20 cellular contexts compared by ENCODE assay signal in the genomic region with DNA sequence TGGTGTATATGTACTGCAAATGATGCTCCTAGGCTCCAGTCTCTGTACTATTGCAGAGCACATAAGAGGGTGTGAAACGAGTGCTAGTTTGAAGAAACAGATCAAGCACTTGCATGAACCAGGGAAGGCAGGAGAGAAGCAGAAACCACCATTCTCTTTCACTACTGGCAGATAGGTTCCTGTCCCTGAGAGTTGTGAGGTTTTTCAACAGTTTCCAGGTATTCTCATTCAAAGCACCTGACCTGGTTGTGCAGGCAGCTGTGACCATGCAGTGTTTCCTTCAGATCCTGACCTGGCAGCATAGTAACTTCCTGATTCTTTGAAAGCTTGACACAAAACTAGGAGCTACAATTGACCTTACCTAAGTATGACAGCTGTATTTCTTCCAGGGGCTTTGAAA.
DNase-seq lines count a peak whose midpoint lies in the region; ATAC-seq and TF ChIP-seq lines count a peak whose summit lies in the region.
"Had no signal": no experiment of that assay in that cellular context is flagged by ENCODE, and none has a peak within 500 bp of the region (broad histone marks: within the 10 kb centered on the region; RNA-seq: fewer than 3 reads in every experiment).

No MANE protein-coding gene starts in this region.

- no peak overlapping the region for H3K4me3 Mint-ChIP-seq in WTC11
- H3K4me3 Mint-ChIP-seq: IgD-negative memory B cell; T-helper 1 cell treated with Interleukin-12 subunit alpha and Interleukin-12 subunit beta and Interleukin-4 antibody, amounts not matched to agents 30 μg/mL and 1 μg/mL, for 36 hours had no signal

- no peaks in the 10 kb centered on the region for H3K36me3 ChIP-seq in H7 (replicated peaks; ENCODE audit: control insufficient read depth, insufficient read depth, low read length)

- H3K27ac Mint-ChIP-seq in WTC11: peak overlapping the region; percentile 14; the same call in 1 of the 2 replicates
- H3K27ac Mint-ChIP-seq: IgD-negative memory B cell; T-helper 1 cell treated with Interleukin-12 subunit alpha and Interleukin-12 subunit beta and Interleukin-4 antibody, amounts not matched to agents 30 μg/mL and 1 μg/mL, for 36 hours had no signal

- no peak overlapping the region for H3K4me3 ChIP-seq in H7 (ENCODE audit: insufficient read depth, low read depth, low read length)
- H3K4me3 ChIP-seq: GM23248 had no signal

- peaks cover 12% of the 10 kb centered on the region for H3K36me3 Mint-ChIP-seq in WTC11
- H3K36me3 Mint-ChIP-seq: IgD-negative memory B cell had no signal

- CTCF ChIA-PET in WTC11 (lab: Charles Lee): no interaction called here

- POLR2A ChIA-PET in WTC11 (lab: Charles Lee): no interaction called here

- no peaks in the 10 kb centered on the region for H3K27me3 ChIP-seq in H7 (ENCODE audit: control insufficient read depth, insufficient read depth, low read length)

- H3K27me3 Mint-ChIP-seq in WTC11 (ENCODE audit: low read depth): no peaks in the 10 kb centered on the region

- ATAC-seq in WTC11: peak; percentile 61; the same call in 1 of the 2 replicates

- peaks cover 24% of the 10 kb centered on the region for H3K4me1 Mint-ChIP-seq in WTC11
- H3K4me1 Mint-ChIP-seq: IgD-negative memory B cell had no signal

- DNase-seq in NCI-H1092 treated with DMSO at 0.1 percent for 48 hours (lab: John Stamatoyannopoulos, UW) (peak; percentile 25), NCI-H1092 (lab: John Stamatoyannopoulos, UW) (no peak), H7 (peak; percentile 5), WTC11 (ENCODE audit: low spot score) (no peak), renal cortical epithelial cell (ENCODE audit: low read depth) (peak; percentile 37), NCI-H345 treated with DMSO at 0.1 percent for 48 hours (lab: John Stamatoyannopoulos, UW; ENCODE audit: unreplicated experiment) (no peak), RKO (ENCODE audit: low spot score) (no peak), LoVo (ENCODE audit: low spot score) (no peak)
- DNase-seq: DMS79 treated with DMSO at 0.1 percent for 48 hours, GF-D8, GM23248, HCEC 1CT, MV-4-11, NCI-H2081 treated with DMSO at 0.1 percent for 48 hours, NCI-H526 treated with DMSO at 0.1 percent for 48 hours, SK-N-SH, SW 1271, T-helper 9 cell had no signal

- no peak for TF ChIP-seq CTCF in WTC11 (IDR thresholded peaks at IDR 0.05)

- H3K9me3 Mint-ChIP-seq in WTC11: peaks cover 15% of the 10 kb centered on the region
- H3K9me3 Mint-ChIP-seq: T-helper 1 cell treated with Interleukin-12 subunit alpha and Interleukin-12 subunit beta and Interleukin-4 antibody, amounts not matched to agents 30 μg/mL and 1 μg/mL, for 36 hours had no signal

TF ChIP-seq in WTC11, 78 proteins besides CTCF, POLR2A, EP300 and RAD21:
- TF ChIP-seq, protein P1, sequence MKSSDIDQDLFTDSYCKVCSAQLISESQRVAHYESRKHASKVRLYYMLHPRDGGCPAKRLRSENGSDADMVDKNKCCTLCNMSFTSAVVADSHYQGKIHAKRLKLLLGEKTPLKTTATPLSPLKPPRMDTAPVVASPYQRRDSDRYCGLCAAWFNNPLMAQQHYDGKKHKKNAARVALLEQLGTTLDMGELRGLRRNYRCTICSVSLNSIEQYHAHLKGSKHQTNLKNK (CRISPR knock-in tag; IDR thresholded peaks at IDR 0.05): no peak
- TF ChIP-seq ZNF121 (CRISPR knock-in tag; IDR thresholded peaks at IDR 0.05) (no peak), TCF7 (CRISPR knock-in tag; IDR thresholded peaks at IDR 0.05; ENCODE audit: low read depth) (no peak), HMGA2 (CRISPR knock-in tag; IDR thresholded peaks at IDR 0.05) (no peak), RELA (CRISPR knock-in tag; IDR thresholded peaks at IDR 0.05; ENCODE audit: borderline replicate concordance) (no peak), ZNF396 (CRISPR knock-in tag; IDR thresholded peaks at IDR 0.05; ENCODE audit: borderline replicate concordance) (no peak), ESRRA (CRISPR knock-in tag; IDR thresholded peaks at IDR 0.05; ENCODE audit: borderline replicate concordance) (no peak), ZNF671 (CRISPR knock-in tag; IDR thresholded peaks at IDR 0.05) (no peak), OVOL2 (CRISPR knock-in tag; IDR thresholded peaks at IDR 0.05; ENCODE audit: borderline replicate concordance) (no peak), IRF2 (CRISPR knock-in tag; IDR thresholded peaks at IDR 0.05; ENCODE audit: borderline replicate concordance, low read depth) (no peak), KAT7 (CRISPR knock-in tag; IDR thresholded peaks at IDR 0.05; ENCODE audit: borderline replicate concordance) (no peak), ZNF423 (CRISPR knock-in tag; IDR thresholded peaks at IDR 0.05) (no peak), CBFB (CRISPR knock-in tag; IDR thresholded peaks at IDR 0.05; ENCODE audit: low read depth) (no peak), ZNF416 (CRISPR knock-in tag; IDR thresholded peaks at IDR 0.05) (no peak), NFE2L1 (CRISPR knock-in tag; IDR thresholded peaks at IDR 0.05) (no peak)
- TF ChIP-seq, protein P2, sequence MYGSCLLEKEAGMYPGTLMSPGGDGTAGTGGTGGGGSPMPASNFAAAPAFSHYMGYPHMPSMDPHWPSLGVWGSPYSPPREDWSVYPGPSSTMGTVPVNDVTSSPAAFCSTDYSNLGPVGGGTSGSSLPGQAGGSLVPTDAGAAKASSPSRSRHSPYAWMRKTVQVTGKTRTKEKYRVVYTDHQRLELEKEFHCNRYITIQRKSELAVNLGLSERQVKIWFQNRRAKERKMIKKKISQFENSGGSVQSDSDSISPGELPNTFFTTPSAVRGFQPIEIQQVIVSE (CRISPR knock-in tag; IDR thresholded peaks at IDR 0.05; ENCODE audit: borderline replicate concordance): no peak
- TF ChIP-seq, protein P3, sequence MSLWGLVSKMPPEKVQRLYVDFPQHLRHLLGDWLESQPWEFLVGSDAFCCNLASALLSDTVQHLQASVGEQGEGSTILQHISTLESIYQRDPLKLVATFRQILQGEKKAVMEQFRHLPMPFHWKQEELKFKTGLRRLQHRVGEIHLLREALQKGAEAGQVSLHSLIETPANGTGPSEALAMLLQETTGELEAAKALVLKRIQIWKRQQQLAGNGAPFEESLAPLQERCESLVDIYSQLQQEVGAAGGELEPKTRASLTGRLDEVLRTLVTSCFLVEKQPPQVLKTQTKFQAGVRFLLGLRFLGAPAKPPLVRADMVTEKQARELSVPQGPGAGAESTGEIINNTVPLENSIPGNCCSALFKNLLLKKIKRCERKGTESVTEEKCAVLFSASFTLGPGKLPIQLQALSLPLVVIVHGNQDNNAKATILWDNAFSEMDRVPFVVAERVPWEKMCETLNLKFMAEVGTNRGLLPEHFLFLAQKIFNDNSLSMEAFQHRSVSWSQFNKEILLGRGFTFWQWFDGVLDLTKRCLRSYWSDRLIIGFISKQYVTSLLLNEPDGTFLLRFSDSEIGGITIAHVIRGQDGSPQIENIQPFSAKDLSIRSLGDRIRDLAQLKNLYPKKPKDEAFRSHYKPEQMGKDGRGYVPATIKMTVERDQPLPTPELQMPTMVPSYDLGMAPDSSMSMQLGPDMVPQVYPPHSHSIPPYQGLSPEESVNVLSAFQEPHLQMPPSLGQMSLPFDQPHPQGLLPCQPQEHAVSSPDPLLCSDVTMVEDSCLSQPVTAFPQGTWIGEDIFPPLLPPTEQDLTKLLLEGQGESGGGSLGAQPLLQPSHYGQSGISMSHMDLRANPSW (CRISPR knock-in tag; conservative IDR thresholded peaks at IDR 0.05; ENCODE audit: low read depth): no peak
- TF ChIP-seq, protein P4, sequence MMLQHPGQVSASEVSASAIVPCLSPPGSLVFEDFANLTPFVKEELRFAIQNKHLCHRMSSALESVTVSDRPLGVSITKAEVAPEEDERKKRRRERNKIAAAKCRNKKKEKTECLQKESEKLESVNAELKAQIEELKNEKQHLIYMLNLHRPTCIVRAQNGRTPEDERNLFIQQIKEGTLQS (CRISPR knock-in tag; conservative IDR thresholded peaks at IDR 0.05): no peak
- TF ChIP-seq, protein P5, sequence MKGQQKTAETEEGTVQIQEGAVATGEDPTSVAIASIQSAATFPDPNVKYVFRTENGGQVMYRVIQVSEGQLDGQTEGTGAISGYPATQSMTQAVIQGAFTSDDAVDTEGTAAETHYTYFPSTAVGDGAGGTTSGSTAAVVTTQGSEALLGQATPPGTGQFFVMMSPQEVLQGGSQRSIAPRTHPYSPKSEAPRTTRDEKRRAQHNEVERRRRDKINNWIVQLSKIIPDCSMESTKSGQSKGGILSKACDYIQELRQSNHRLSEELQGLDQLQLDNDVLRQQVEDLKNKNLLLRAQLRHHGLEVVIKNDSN (CRISPR knock-in tag; IDR thresholded peaks at IDR 0.05): no peak
- TF ChIP-seq, protein P6, sequence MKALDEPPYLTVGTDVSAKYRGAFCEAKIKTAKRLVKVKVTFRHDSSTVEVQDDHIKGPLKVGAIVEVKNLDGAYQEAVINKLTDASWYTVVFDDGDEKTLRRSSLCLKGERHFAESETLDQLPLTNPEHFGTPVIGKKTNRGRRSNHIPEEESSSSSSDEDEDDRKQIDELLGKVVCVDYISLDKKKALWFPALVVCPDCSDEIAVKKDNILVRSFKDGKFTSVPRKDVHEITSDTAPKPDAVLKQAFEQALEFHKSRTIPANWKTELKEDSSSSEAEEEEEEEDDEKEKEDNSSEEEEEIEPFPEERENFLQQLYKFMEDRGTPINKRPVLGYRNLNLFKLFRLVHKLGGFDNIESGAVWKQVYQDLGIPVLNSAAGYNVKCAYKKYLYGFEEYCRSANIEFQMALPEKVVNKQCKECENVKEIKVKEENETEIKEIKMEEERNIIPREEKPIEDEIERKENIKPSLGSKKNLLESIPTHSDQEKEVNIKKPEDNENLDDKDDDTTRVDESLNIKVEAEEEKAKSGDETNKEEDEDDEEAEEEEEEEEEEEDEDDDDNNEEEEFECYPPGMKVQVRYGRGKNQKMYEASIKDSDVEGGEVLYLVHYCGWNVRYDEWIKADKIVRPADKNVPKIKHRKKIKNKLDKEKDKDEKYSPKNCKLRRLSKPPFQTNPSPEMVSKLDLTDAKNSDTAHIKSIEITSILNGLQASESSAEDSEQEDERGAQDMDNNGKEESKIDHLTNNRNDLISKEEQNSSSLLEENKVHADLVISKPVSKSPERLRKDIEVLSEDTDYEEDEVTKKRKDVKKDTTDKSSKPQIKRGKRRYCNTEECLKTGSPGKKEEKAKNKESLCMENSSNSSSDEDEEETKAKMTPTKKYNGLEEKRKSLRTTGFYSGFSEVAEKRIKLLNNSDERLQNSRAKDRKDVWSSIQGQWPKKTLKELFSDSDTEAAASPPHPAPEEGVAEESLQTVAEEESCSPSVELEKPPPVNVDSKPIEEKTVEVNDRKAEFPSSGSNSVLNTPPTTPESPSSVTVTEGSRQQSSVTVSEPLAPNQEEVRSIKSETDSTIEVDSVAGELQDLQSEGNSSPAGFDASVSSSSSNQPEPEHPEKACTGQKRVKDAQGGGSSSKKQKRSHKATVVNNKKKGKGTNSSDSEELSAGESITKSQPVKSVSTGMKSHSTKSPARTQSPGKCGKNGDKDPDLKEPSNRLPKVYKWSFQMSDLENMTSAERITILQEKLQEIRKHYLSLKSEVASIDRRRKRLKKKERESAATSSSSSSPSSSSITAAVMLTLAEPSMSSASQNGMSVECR (CRISPR knock-in tag; IDR thresholded peaks at IDR 0.05; ENCODE audit: borderline replicate concordance): no peak

Comparison
In these comparisons a context has a peak if more than half of its experiments do, and no peak if none do; other contexts are left out.
1. DNase-seq: peak in NCI-H1092 treated with DMSO at 0.1 percent for 48 hours (single experiment), H7 (single experiment) and renal cortical epithelial cell (single experiment); none in NCI-H1092 (single experiment), WTC11 (single experiment), NCI-H345 treated with DMSO at 0.1 percent for 48 hours (single experiment), RKO (single experiment) and LoVo (single experiment).